6 cellular contexts compared by ENCODE assay signal in the genomic region with DNA sequence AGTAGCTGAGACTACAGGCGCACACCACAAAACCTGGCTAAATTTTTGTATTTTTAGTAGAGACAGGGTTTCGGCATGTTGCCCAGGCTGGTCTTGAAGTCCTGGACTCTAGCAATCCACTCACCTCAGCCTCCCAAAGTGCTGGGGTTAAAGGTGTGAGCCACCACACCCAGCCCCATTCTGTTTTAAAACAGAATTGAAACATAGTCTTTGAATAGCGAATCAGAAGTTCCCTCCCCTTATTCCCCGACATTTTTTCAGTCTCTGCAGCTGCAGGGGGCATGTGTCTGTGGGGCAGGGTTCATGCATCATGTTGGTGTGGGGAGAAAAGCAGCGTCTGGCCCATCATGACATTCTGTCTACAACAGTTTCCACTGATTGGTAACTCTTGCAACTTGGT.
"Had no signal": no experiment of that assay in that cellular context is flagged by ENCODE, and none has a peak within 500 bp of the region (broad histone marks: within the 10 kb centered on the region; RNA-seq: fewer than 3 reads in every experiment).

No MANE protein-coding gene starts in this region.

- ATAC-seq: GM23338, K562 had no signal

- H3K9me3 Mint-ChIP-seq: GM23338, H9 had no signal

- H3K4me3 Mint-ChIP-seq: GM23338, H9 had no signal

- H3K4me3 ChIP-seq: GM23338, K562 had no signal

- DNase-seq: H9, HCEC 1CT, IMR-90, KG1 had no signal

- H3K27ac Mint-ChIP-seq: GM23338, H9 had no signal
